ENCODE assay signal across 8 cellular contexts in genomic region chr6:47308674-47309325, GRCh38. TPM values are rescaled to one million over a fixed set of nuclear protein-coding genes. Genes with fewer than 3 reads are reported as not detected.
DNase-seq lines count a peak whose midpoint lies in the region; ATAC-seq and TF ChIP-seq lines count a peak whose summit lies in the region.

No MANE protein-coding gene starts in this region.

- H3K9ac ChIP-seq in PC-3 (ENCODE audit: low read length) = peak overlapping the region; percentile 99

- POLR2A ChIA-PET in activated CD4-positive, alpha-beta T cell treated with anti-CD3 and anti-CD28 coated beads for 36 hours (lab: Charles Lee) = no interaction called here
- POLR2A ChIA-PET in PC-3 (lab: Charles Lee; ENCODE audit: unreplicated experiment) = interaction anchor here (0.6 to 0.9 kb wide), 2 partner anchors 266 to 323 kb away, joined by 4 to 10 read pairs; partner anchors contain the start of gene ADGRF1

- H3K4me2 ChIP-seq in PC-3 (ENCODE audit: low read length) = peak overlapping the region; percentile 93

- H3F3A ChIP-seq in PC-3 (ENCODE audit: low read length, unreplicated experiment) = no peaks in the 10 kb centered on the region

- H3K4me1 Mint-ChIP-seq in activated CD4-positive, alpha-beta T cell treated with anti-CD3 and anti-CD28 coated beads for 36 hours = peaks cover 9% of the 10 kb centered on the region

- H3K27me3 ChIP-seq in PC-3 (ENCODE audit: low read length) (no peaks in the 10 kb centered on the region), lower lobe of right lung (ENCODE audit: low read depth) (peaks cover 16% of the 10 kb centered on the region), thymus (ENCODE audit: control insufficient read depth, insufficient read depth) (no peaks in the 10 kb centered on the region)

- no TSS peak for BruUV-seq in PC-3 (replicated peaks; lab: Mats Ljungman, UMichigan)

- H3K36me3 ChIP-seq in PC-3 (ENCODE audit: low read depth, low read length) = peaks cover 19% of the 10 kb centered on the region
- no peaks in the 10 kb centered on the region for H3K36me3 ChIP-seq in lower lobe of right lung
- no peaks in the 10 kb centered on the region for H3K36me3 ChIP-seq in thymus (ENCODE audit: control insufficient read depth, insufficient read depth)

- no peaks in the 10 kb centered on the region for H3K9me2 ChIP-seq in PC-3 (replicated peaks; ENCODE audit: low read length)

- H3K4me1 ChIP-seq in PC-3 (ENCODE audit: insufficient read depth, low read length) (peaks cover 41% of the 10 kb centered on the region), lower lobe of right lung (peaks cover 17% of the 10 kb centered on the region), thymus (ENCODE audit: control insufficient read depth, insufficient read depth, low read length) (peaks cover 26% of the 10 kb centered on the region)

- no peak overlapping the region for H2AFZ ChIP-seq in PC-3 (ENCODE audit: low read length)

- peak; percentile 30 for DNase-seq in activated CD4-positive, alpha-beta T cell treated with anti-CD3 and anti-CD28 coated beads for 36 hours
- no peak for DNase-seq in activated CD4-positive, alpha-beta T cell treated with anti-CD3 and anti-CD28 coated beads for 1 hour
- peak; percentile 23 for DNase-seq in PC-3
- peak; percentile 49 for DNase-seq in dermis blood vessel endothelial cell
- peak; percentile 50 for DNase-seq in lower lobe of right lung

- peak overlapping the region; percentile 66 for H3K4me3 Mint-ChIP-seq in activated CD4-positive, alpha-beta T cell treated with anti-CD3 and anti-CD28 coated beads for 36 hours

- H3K79me2 ChIP-seq in PC-3 (ENCODE audit: low read length) = peaks cover 60% of the 10 kb centered on the region

- TF ChIP-seq CTCF in PC-3 (conservative IDR thresholded peaks at IDR 0.05; ENCODE audit: low read depth, low read length) (no peak), lower lobe of right lung (IDR thresholded peaks at IDR 0.05) (no peak)

- under 1% methylated on average over 49 of the region's 49 CpGs for WGBS in thymus

- no peaks in the 10 kb centered on the region for H3K9me3 ChIP-seq in PC-3 (ENCODE audit: low read length)
- no peaks in the 10 kb centered on the region for H3K9me3 ChIP-seq in lower lobe of right lung
- H3K9me3 ChIP-seq in thymus (ENCODE audit: control insufficient read depth) = no peaks in the 10 kb centered on the region

- H3K4me3 ChIP-seq in PC-3 (ENCODE audit: low read length) (peak overlapping the region; percentile 95), lower lobe of right lung (peak overlapping the region; percentile 66), thymus (ENCODE audit: low read length) (peak overlapping the region; percentile 94)

- no peaks in the 10 kb centered on the region for H3K36me3 Mint-ChIP-seq in activated CD4-positive, alpha-beta T cell treated with anti-CD3 and anti-CD28 coated beads for 36 hours (ENCODE audit: low read depth)

- intact Hi-C loops in activated CD4-positive, alpha-beta T cell treated with anti-CD3 and anti-CD28 coated beads for 36 hours (cut with DNase I, micrococcal nuclease) = loop anchor here in 1 of 2 experiments (1.0 to 10.0 kb wide), 4 partner anchors 66 to 1084 kb away; no protein-coding TSS in a partner anchor
- intact Hi-C loops in PC-3 (cut with micrococcal nuclease) = loop anchor here (5.0 to 10.0 kb wide), 5 partner anchors 66 to 454 kb away; partner anchors contain the start of gene ADGRF1
- intact Hi-C loops in lower lobe of right lung (cut with DNase I) = no loop called here

- ATAC-seq in activated CD4-positive, alpha-beta T cell treated with anti-CD3 and anti-CD28 coated beads for 36 hours = no peak
- ATAC-seq in HG02588 (IDR thresholded peaks at IDR 0.05; ENCODE audit: unreplicated experiment) (peak; percentile 15), PC-3 (peak; percentile 8), lower lobe of right lung (peak; percentile 40 to 61), HG03196 (IDR thresholded peaks at IDR 0.05; ENCODE audit: unreplicated experiment) (no peak)

- CTCF ChIA-PET in activated CD4-positive, alpha-beta T cell treated with anti-CD3 and anti-CD28 coated beads for 36 hours (lab: Charles Lee) = interaction anchor here (0.5 to 2.7 kb wide), 8 partner anchors 26 to 617 kb away, joined by 3 to 16 read pairs (median 3); no protein-coding TSS in a partner anchor
- CTCF ChIA-PET in PC-3 (lab: Charles Lee) = no interaction called here

- peaks cover 55% of the 10 kb centered on the region for H4K20me1 ChIP-seq in PC-3 (ENCODE audit: low read length)

- H3K27ac ChIP-seq in PC-3 (ENCODE audit: low read length) = peak overlapping the region; percentile 81
- peak overlapping the region; percentile 72 for H3K27ac ChIP-seq in lower lobe of right lung
- peak overlapping the region; percentile 15 for H3K27ac ChIP-seq in thymus (ENCODE audit: low read depth)

- H3K27me3 Mint-ChIP-seq in activated CD4-positive, alpha-beta T cell treated with anti-CD3 and anti-CD28 coated beads for 36 hours = peaks cover 33% of the 10 kb centered on the region

- H3K27ac Mint-ChIP-seq in activated CD4-positive, alpha-beta T cell treated with anti-CD3 and anti-CD28 coated beads for 36 hours = no peak overlapping the region

- no peaks in the 10 kb centered on the region for H3K9me3 Mint-ChIP-seq in activated CD4-positive, alpha-beta T cell treated with anti-CD3 and anti-CD28 coated beads for 36 hours (ENCODE audit: low read depth)

RNA-seq across cellular contexts. Expression of gene TNFRSF21, which starts 0.9 kb away (rescaled TPM):
- 1 to 10 TPM; 2.6 to 2.8 TPM for total RNA-seq in activated CD4-positive, alpha-beta T cell treated with anti-CD3 and anti-CD28 coated beads for 36 hours
- 106 and 120 TPM in 2 replicates for total RNA-seq in PC-3 (2014; rRNA removed)
- 56.0 and 71.9 TPM in 2 replicates for total RNA-seq in dermis blood vessel endothelial cell
- total RNA-seq in lower lobe of right lung = 21.7 TPM
- polyA plus RNA-seq in thymus = 30.2 TPM

Comparison
In these comparisons a context has a peak if more than half of its experiments do, and no peak if none do; other contexts are left out.
1. ATAC-seq: peak in HG02588 (single experiment), PC-3 (single experiment) and lower lobe of right lung (2 of 2); none in activated CD4-positive, alpha-beta T cell treated with anti-CD3 and anti-CD28 coated beads for 36 hours (single experiment) and HG03196 (single experiment).
2. H3K27ac ChIP-seq: peak in every context shown above with its lines; median percentile 81 in PC-3; 72 in lower lobe of right lung; 15 in thymus.
3. Peak in every context shown above with its lines, with median percentiles within 50 percentile points of each other: H3K4me3 ChIP-seq.